Comparison of ENCODE assay signal across 26 cellular contexts in the genomic region with DNA sequence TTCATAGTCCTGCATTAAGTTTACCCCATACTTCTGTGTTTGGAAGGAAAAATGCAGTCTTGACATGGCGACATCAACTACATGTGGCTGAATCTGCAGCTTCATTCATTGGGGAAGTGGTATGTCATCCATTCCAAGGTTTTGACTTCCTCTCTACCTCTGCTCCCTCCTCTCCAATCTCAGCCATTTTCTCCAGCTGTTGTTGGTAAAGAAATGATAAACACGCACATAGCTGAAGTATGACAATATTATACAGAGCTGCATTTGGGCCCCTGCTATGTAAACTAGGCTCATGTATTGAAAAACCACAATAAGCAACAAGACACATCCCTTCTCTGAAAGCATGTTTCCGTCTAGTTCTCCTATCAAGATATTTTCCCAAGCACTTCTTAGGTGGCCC. TPM values are rescaled to one million over a fixed set of nuclear protein-coding genes. Genes with fewer than 3 reads are reported as not detected.
DNase-seq lines count a peak whose midpoint lies in the region; ATAC-seq and TF ChIP-seq lines count a peak whose summit lies in the region.
"Had no signal": no experiment of that assay in that cellular context is flagged by ENCODE, and none has a peak within 500 bp of the region (broad histone marks: within the 10 kb centered on the region; RNA-seq: fewer than 3 reads in every experiment).

No MANE protein-coding gene starts in this region.

- H3F3A ChIP-seq in smooth muscle cell (ENCODE audit: low read depth): peaks cover 3% of the 10 kb centered on the region

- no peak overlapping the region for H2AFZ ChIP-seq in smooth muscle cell (ENCODE audit: low read depth)

- H3K36me3 ChIP-seq in SJSA1: no peaks in the 10 kb centered on the region
- no peaks in the 10 kb centered on the region for H3K36me3 ChIP-seq in smooth muscle cell (ENCODE audit: low read depth)
- H3K36me3 ChIP-seq in WERI-Rb-1: no peaks in the 10 kb centered on the region
- H3K36me3 ChIP-seq: esophagus squamous epithelium, right atrium auricular region had no signal

- peak overlapping the region; percentile 43 for H3K4me2 ChIP-seq in smooth muscle cell

- TF ChIP-seq CTCF in foreskin fibroblast (IDR thresholded peaks at IDR 0.05; ENCODE audit: low read depth, low read length) (no peak), smooth muscle cell (IDR thresholded peaks at IDR 0.05; ENCODE audit: borderline replicate concordance, insufficient read depth, poor library complexity, severe bottlenecking) (no peak), WERI-Rb-1 (IDR thresholded peaks at IDR 0.05; ENCODE audit: low read depth, low read length) (no peak)

- WGBS in smooth muscle cell (ENCODE audit: low lambda C conversion rate): 33% methylated on average over 3 of the region's 3 CpGs

- peak; percentile 95 for DNase-seq in HCEC 1CT
- peak; percentile 81 to 97 for DNase-seq in SJSA1 (ENCODE audit: low read depth in 1 of 2, low spot score in 2 of 2)
- DNase-seq in foreskin fibroblast: peak; percentile 51 to 63
- DNase-seq in smooth muscle cell (lab: John Stamatoyannopoulos, UW; ENCODE audit: unreplicated experiment): no peak
- no peak for DNase-seq in WERI-Rb-1
- DNase-seq: activated CD4-positive, CD25-positive, alpha-beta regulatory T cell treated with anti-CD3 and anti-CD28 coated beads, Interleukin-2, amount 50 U/mL, for 72 hours; activated CD8-positive, alpha-beta T cell treated with anti-CD3 and anti-CD28 coated beads, Interleukin-2, amount 10 ng/mL, durations not matched to agents 7 days and 5 days; activated naive CD4-positive, alpha-beta T cell treated with anti-CD3 and anti-CD28 coated beads, Interleukin-2, amount 10 ng/mL, durations not matched to agents 7 days and 5 days; activated T-cell treated with anti-CD3 and anti-CD28 coated beads, Interleukin-2, amount 50 U/mL, for 4 hours; aorta; Calu3; cerebellar nuclear complex; effector memory CD8-positive, alpha-beta T cell; esophagus squamous epithelium; islet precursor cell; NCI-H1092; NCI-H2029; NK-92 treated with Interleukin-12 subunit alpha and Interleukin-12 subunit beta, amount 100 ng/mL, for 24 hours; T1000 had no signal

- H3K4me1 ChIP-seq in SJSA1 (replicated peaks) (peaks cover 48% of the 10 kb centered on the region), smooth muscle cell (ENCODE audit: low read depth) (peaks cover 1% of the 10 kb centered on the region)
- H3K4me1 ChIP-seq: esophagus squamous epithelium had no signal

- no peaks in the 10 kb centered on the region for H3K27me3 ChIP-seq in SJSA1 (replicated peaks)
- no peaks in the 10 kb centered on the region for H3K27me3 ChIP-seq in smooth muscle cell (ENCODE audit: low read depth)
- no peaks in the 10 kb centered on the region for H3K27me3 ChIP-seq in WERI-Rb-1 (ENCODE audit: insufficient read depth, low read depth, severe bottlenecking)
- H3K27me3 ChIP-seq: esophagus squamous epithelium, right atrium auricular region had no signal

- no peak overlapping the region for H3K9ac ChIP-seq in smooth muscle cell (ENCODE audit: low read depth)

- ATAC-seq in HG03280 (IDR thresholded peaks at IDR 0.05; ENCODE audit: unreplicated experiment) (no peak), HG02884 (IDR thresholded peaks at IDR 0.05; ENCODE audit: unreplicated experiment) (no peak), GM18861 (IDR thresholded peaks at IDR 0.05; ENCODE audit: unreplicated experiment) (no peak)
- ATAC-seq: activated CD8-positive, alpha-beta T cell treated with anti-CD3 and anti-CD28 coated beads, Interleukin-2, amount 10 ng/mL, durations not matched to agents 7 days and 5 days; activated T-cell treated with anti-CD3 and anti-CD28 coated beads, Interleukin-2, amount 50 U/mL, for 4 hours; effector memory CD8-positive, alpha-beta T cell; Panc1 had no signal

- no peaks in the 10 kb centered on the region for H4K20me1 ChIP-seq in smooth muscle cell (ENCODE audit: low read depth)

- H3K4me3 ChIP-seq in SJSA1: no peak overlapping the region
- H3K4me3 ChIP-seq in foreskin fibroblast (ENCODE audit: low read depth in 1 of 2, low read length in 2 of 2): no peak overlapping the region
- no peak overlapping the region for H3K4me3 ChIP-seq in smooth muscle cell
- H3K4me3 ChIP-seq in WERI-Rb-1 (ENCODE audit: low read depth, low read length): no peak overlapping the region
- H3K4me3 ChIP-seq: esophagus squamous epithelium, right atrium auricular region, SK-N-MC had no signal

- no peaks in the 10 kb centered on the region for H3K79me2 ChIP-seq in smooth muscle cell (ENCODE audit: low read depth)

- H3K9me3 ChIP-seq in SJSA1 (replicated peaks) (no peaks in the 10 kb centered on the region; the same call in 1 of the 2 replicates), smooth muscle cell (replicated peaks; ENCODE audit: low read depth) (no peaks in the 10 kb centered on the region), WERI-Rb-1 (ENCODE audit: severe bottlenecking) (no peaks in the 10 kb centered on the region)
- H3K9me3 ChIP-seq: esophagus squamous epithelium, right atrium auricular region had no signal

- H3K27ac ChIP-seq in SJSA1 (peak overlapping the region; percentile 60), smooth muscle cell (ENCODE audit: low read depth) (peak overlapping the region; percentile 69), WERI-Rb-1 (no peak overlapping the region)
- H3K27ac ChIP-seq: esophagus squamous epithelium, HL-60, right atrium auricular region, SK-N-MC had no signal

RNA-seq across cellular contexts. Expression of a gene that starts 39.2 kb away (rescaled TPM):
- total RNA-seq in SJSA1 (2014; rRNA removed; shearing (Covaris generic)): 13.3 and 27.8 TPM in 2 replicates
- total RNA-seq in smooth muscle cell: 127 and 139 TPM in 2 replicates
- 75.2 and 85.6 TPM in 2 replicates for polyA plus RNA-seq in smooth muscle cell

Comparison
In these comparisons a context has a peak if more than half of its experiments do, and no peak if none do; other contexts are left out.
1. DNase-seq: peak in HCEC 1CT (single experiment), SJSA1 (2 of 2) and foreskin fibroblast (2 of 2); none in smooth muscle cell (single experiment) and WERI-Rb-1 (single experiment).